ENCODE assay signal across 1 cellular context in genomic region chr19:47741544-47742125, GRCh38.
TF ChIP-seq lines count a peak whose summit lies in the region.

No MANE protein-coding gene starts in this region.

TF ChIP-seq in IMR-90, 13 proteins besides CTCF, POLR2A, EP300 and RAD21:
- TF ChIP-seq CEBPB (IDR thresholded peaks at IDR 0.05; ENCODE audit: low read depth, low read length) (no peak), NFE2L2 (IDR thresholded peaks at IDR 0.05; ENCODE audit: low read depth, low read length) (no peak), BHLHE40 (IDR thresholded peaks at IDR 0.05; ENCODE audit: low read depth, low read length) (no peak), SMC3 (IDR thresholded peaks at IDR 0.05; ENCODE audit: low read depth, low read length) (no peak), RCOR1 (IDR thresholded peaks at IDR 0.05; ENCODE audit: insufficient replicate concordance, low read length) (no peak), CHD1 (IDR thresholded peaks at IDR 0.05; ENCODE audit: low read depth, low read length) (no peak), MAFK (IDR thresholded peaks at IDR 0.05; ENCODE audit: low read depth, low read length) (no peak), ELK1 (IDR thresholded peaks at IDR 0.05; ENCODE audit: borderline replicate concordance, low read depth, low read length) (no peak), FOS (IDR thresholded peaks at IDR 0.05; ENCODE audit: low read depth, low read length) (no peak), MAZ (IDR thresholded peaks at IDR 0.05; ENCODE audit: borderline replicate concordance, low read depth, low read length) (no peak)
- TF ChIP-seq, protein P1, sequence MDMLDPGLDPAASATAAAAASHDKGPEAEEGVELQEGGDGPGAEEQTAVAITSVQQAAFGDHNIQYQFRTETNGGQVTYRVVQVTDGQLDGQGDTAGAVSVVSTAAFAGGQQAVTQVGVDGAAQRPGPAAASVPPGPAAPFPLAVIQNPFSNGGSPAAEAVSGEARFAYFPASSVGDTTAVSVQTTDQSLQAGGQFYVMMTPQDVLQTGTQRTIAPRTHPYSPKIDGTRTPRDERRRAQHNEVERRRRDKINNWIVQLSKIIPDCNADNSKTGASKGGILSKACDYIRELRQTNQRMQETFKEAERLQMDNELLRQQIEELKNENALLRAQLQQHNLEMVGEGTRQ (IDR thresholded peaks at IDR 0.05; ENCODE audit: low read depth, low read length) = no peak
TF ChIP-seq in IMR-90: peak in this region for 0.
